Comparison of ENCODE assay signal across 1 cellular context in the genomic region with DNA sequence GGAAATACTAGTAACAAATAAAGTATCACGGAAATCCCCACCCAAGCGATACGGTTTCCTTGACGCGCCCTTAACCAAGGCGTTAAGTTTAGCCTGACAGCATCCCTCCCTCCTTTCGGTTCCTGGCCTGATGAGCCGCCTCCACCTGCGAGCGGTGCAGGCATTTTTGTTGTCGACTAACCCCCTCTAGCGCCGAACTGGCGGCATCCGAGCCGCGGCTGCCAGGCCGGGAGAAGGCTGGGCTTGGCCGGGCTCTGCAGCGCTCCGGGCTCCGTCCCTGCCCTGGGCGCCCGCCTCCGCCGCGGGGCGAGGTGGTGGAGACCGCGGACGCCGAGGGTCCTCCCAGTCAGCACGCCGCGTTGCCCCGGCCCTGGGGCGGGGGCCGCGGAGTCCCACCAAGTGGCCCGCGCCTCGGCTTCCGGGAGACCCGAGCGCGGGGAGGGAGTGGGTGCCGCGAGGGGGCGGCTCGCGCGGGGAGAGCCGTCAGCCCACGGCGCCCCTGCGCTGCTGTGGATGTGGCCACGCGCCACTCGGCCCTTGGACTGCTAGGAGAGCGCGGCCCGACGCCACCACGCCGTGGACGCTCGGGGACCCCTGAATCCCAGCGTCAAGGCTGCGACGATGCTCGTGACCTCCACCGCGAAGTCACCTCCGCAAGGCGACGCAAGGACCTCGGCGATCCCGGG.
TF ChIP-seq lines count a peak whose summit lies in the region.

No MANE protein-coding gene starts in this region.

TF ChIP-seq in GM12878, 131 proteins besides CTCF, POLR2A, EP300 and RAD21 (continued from another document):
- TF ChIP-seq, protein P1, sequence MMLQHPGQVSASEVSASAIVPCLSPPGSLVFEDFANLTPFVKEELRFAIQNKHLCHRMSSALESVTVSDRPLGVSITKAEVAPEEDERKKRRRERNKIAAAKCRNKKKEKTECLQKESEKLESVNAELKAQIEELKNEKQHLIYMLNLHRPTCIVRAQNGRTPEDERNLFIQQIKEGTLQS (IDR thresholded peaks at IDR 0.05; ENCODE audit: borderline replicate concordance, extremely low read depth, low read depth, low read length): no peak
- 0 out of 2 replicates have a peak, but pooled peaks have one; percentile 40 for TF ChIP-seq CBX5 (IDR thresholded peaks at IDR 0.05; ENCODE audit: low read depth)
- TF ChIP-seq ZZZ3 (IDR thresholded peaks at IDR 0.05; ENCODE audit: control insufficient read depth, insufficient read length, low read depth): no peak
- TF ChIP-seq TAF1 (IDR thresholded peaks at IDR 0.05; ENCODE audit: borderline replicate concordance, low read depth, low read length): no peak
